Comparison of ENCODE assay signal across 8 cellular contexts in genomic region chr12:118103601-118104382, GRCh38. TPM values are rescaled to one million over a fixed set of nuclear protein-coding genes. Genes with fewer than 3 reads are reported as not detected.
DNase-seq lines count a peak whose midpoint lies in the region; ATAC-seq and TF ChIP-seq lines count a peak whose summit lies in the region.

Gene VSIG10, minus strand, starts transcription at chr12:118104011. Its CDS starts 340 bp downstream, at chr12:118103671.

- no TSS peak for BruUV-seq in OCI-LY7 (replicated peaks; lab: Mats Ljungman, UMichigan)

- no peak within 1 kb of the TSS for H2AFZ ChIP-seq in OCI-LY7 (ENCODE audit: low read length)

- no peaks in the 10 kb centered on the region for H3K36me3 ChIP-seq in OCI-LY7 (ENCODE audit: insufficient read depth, low read length)
- no peaks in the 10 kb centered on the region for H3K36me3 ChIP-seq in adrenal gland (replicated peaks in 1 of 2)
- no peaks in the 10 kb centered on the region for H3K36me3 ChIP-seq in neutrophil

- no peaks in the 10 kb centered on the region for H3K9me2 ChIP-seq in OCI-LY7 (ENCODE audit: insufficient read depth, low read length)

- H3K9me3 ChIP-seq in OCI-LY7 (ENCODE audit: low read length) = no peaks in the 10 kb centered on the region
- no peaks in the 10 kb centered on the region for H3K9me3 ChIP-seq in adrenal gland (replicated peaks in 1 of 3)
- H3K9me3 ChIP-seq in neutrophil = no peaks in the 10 kb centered on the region

- DNase-seq in Daoy (ENCODE audit: low read depth) (peak; percentile 80), OCI-LY7 (ENCODE audit: low spot score) (peak; percentile 4), adrenal gland (peak; percentile 79 to 87 (median 84)), Right ventricle myocardium inferior (ENCODE audit: missing footprints) (peak; percentile 84)

- no peaks in the 10 kb centered on the region for H3K4me1 ChIP-seq in OCI-LY7 (ENCODE audit: insufficient read depth, low read length, poor library complexity, severe bottlenecking)
- peaks cover 5 to 15% of the 10 kb centered on the region in 2 donors for H3K4me1 ChIP-seq in adrenal gland (replicated peaks in 1 of 2)
- peaks cover 15 to 20% of the 10 kb centered on the region in 2 experiments for H3K4me1 ChIP-seq in neutrophil (ENCODE audit: control insufficient read depth in 1 of 2, insufficient read depth in 1 of 2, low read depth in 1 of 2, low read length in 1 of 2)

- H3K27me3 ChIP-seq in adrenal gland (no peaks in the 10 kb centered on the region), neutrophil (peaks cover 48% of the 10 kb centered on the region)

- H3K27ac ChIP-seq in OCI-LY7 (ENCODE audit: low read depth, low read length, poor library complexity, severe bottlenecking) = no peak within 1 kb of the TSS
- peak within 1 kb of the TSS; percentile 53 to 92 (median 71) for H3K27ac ChIP-seq in adrenal gland
- no peak within 1 kb of the TSS for H3K27ac ChIP-seq in neutrophil

- no peak for TF ChIP-seq CTCF in OCI-LY7 (conservative IDR thresholded peaks at IDR 0.05; ENCODE audit: low read length)
- no peak for TF ChIP-seq CTCF in adrenal gland (IDR thresholded peaks at IDR 0.05)
- no peak for TF ChIP-seq CTCF in neutrophil (IDR thresholded peaks at IDR 0.05)

- H3K4me2 ChIP-seq in OCI-LY7 (ENCODE audit: low read length) = peak within 1 kb of the TSS; percentile 48

- POLR2A ChIA-PET in OCI-LY7 (lab: Charles Lee) = no interaction called here

- intact Hi-C loops in OCI-LY7 (cut with micrococcal nuclease; ENCODE audit: unreplicated experiment) (no loop called here), adrenal gland (cut with DNase I) (no loop called here), Right ventricle myocardium inferior (cut with DNase I) (loop anchor here (2.0 to 10.0 kb wide), 2 partner anchors 43 to 229 kb away; partner anchors contain the start of gene WSB2)

- TF ChIP-seq POLR2A in adrenal gland (IDR thresholded peaks at IDR 0.05) = peak; percentile 41 to 90

- no peaks in the 10 kb centered on the region for H4K20me1 ChIP-seq in OCI-LY7 (ENCODE audit: insufficient read depth, low read length)

- H3K79me2 ChIP-seq in OCI-LY7 (ENCODE audit: insufficient read depth, low read depth, low read length) = no peaks in the 10 kb centered on the region

- WGBS in adrenal gland, 4 donors = 0% methylated on average over 3 to 75 of the region's 75 CpGs

- CTCF ChIA-PET in OCI-LY7 (lab: Charles Lee; ENCODE audit: unreplicated experiment) = no interaction called here

- ATAC-seq in HG03571 (IDR thresholded peaks at IDR 0.05; ENCODE audit: unreplicated experiment) (peak; percentile 51), Right ventricle myocardium inferior (peak; percentile 98), HG03045 (IDR thresholded peaks at IDR 0.05; ENCODE audit: unreplicated experiment) (no peak), HG02571 (IDR thresholded peaks at IDR 0.05; ENCODE audit: unreplicated experiment) (no peak)

- H3K4me3 ChIP-seq in OCI-LY7 (ENCODE audit: low read depth, low read length, poor library complexity, severe bottlenecking) (peak within 1 kb of the TSS; percentile 26), adrenal gland (peak within 1 kb of the TSS; percentile 47 to 89 (median 69)), neutrophil (ENCODE audit: low read depth in 1 of 2, low read length in 1 of 2) (peak within 1 kb of the TSS; percentile 65 to 71)

RNA-seq across cellular contexts. Expression of gene VSIG10, which starts in this region (rescaled TPM):
- total RNA-seq in Daoy (2014; rRNA removed; shearing (Covaris generic)) = 18.2 and 18.9 TPM in 2 replicates
- total RNA-seq in OCI-LY7 (2014; rRNA removed; shearing (Covaris generic)) = 5.0 and 9.2 TPM in 2 replicates
- total RNA-seq in OCI-LY7 (2022) (9.8 and 12.2 TPM in 2 replicates), adrenal gland (10 to 100 TPM; 33.1 to 87.6 (median 68.1) TPM), Right ventricle myocardium inferior (12.4 TPM)
- polyA plus RNA-seq in adrenal gland = 10 to 100 TPM; 28.6 to 46.3 (median 31.8) TPM

Comparison
In these comparisons a context has a peak if more than half of its experiments do, and no peak if none do; other contexts are left out.
1. DNase-seq: peak in every context shown above with its lines; median percentile 84 in adrenal gland; 84 in Right ventricle myocardium inferior; 80 in Daoy; 4 in OCI-LY7.
2. ATAC-seq: peak in HG03571 (single experiment) and Right ventricle myocardium inferior (single experiment); none in HG03045 (single experiment) and HG02571 (single experiment).
3. H3K27ac ChIP-seq: peak in adrenal gland (5 of 5); none in OCI-LY7 (single experiment) and neutrophil (single experiment).
4. Peak in every context shown above with its lines, with median percentiles within 50 percentile points of each other: H3K4me3 ChIP-seq.